In the genomic region with DNA sequence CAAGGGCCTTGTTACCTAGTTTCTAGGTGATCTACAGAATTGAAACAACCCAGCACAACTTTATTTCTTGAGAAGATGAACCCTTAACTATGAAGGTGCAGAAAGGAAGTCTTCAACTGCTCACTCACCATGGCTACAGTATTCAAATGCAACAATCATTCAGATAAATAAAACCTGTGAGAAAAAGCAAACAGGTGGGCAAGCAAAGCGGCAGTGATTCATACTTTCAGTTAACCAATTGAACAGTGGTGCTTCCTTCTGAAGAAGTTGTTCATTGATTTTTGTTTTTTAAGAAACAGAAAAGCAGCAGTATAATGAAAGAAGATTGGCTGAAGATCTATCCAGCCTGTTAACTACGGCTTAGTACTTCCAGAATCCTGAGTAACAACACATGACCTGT, we compare ENCODE assay signal across 1 cellular context.
TF ChIP-seq lines count a peak whose summit lies in the region.

No MANE protein-coding gene starts in this region.

TF ChIP-seq in IMR-90, 13 proteins besides CTCF, POLR2A, EP300 and RAD21 (continued from another document):
- TF ChIP-seq MXI1 (IDR thresholded peaks at IDR 0.05; ENCODE audit: borderline replicate concordance, low read depth, low read length) = no peak
